Comparison of ENCODE assay signal across 1 cellular context in the genomic region with DNA sequence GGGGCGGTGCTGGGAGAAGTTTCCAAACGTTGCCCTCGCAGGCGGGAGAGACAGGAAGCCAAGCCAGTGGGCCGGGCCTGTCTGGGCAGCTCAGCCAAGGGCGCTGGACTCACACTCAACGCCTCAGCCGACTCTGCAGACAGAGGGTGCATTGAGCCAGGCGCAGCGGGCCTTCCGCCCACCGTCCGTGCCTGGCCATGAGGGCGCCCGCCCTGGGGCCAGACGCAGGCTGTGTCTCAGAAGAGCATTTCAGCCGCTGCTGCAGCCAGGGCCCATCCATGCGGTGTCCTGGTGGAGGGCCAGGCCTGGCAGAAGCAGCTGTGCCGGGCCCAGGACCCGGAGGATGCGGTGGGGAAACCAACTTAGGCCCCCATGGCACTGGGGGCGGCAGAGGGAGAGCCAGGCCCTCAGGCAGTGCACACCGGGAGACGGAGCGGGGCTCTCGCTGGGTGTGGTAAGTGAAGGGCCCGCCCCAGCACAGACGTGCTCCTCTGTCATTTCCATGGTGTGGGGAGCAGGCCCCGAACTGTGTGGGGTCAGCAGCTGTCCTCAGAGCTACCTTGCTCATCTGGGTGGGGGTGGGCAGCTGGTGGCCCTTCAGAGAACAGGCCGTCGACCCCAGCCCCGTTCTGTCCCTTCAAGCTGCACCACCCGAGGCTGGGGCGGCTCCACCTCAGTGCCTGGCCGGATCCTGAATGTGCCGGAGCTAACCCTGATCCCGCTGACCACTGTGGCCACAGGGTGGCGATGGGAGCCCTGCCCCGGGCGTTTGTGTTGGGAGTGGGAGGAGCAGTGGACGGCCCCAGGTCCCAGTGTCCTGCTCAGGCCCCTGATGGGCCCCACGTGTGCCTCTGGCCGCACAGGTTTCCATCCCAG.
TF ChIP-seq lines count a peak whose summit lies in the region.

No MANE protein-coding gene starts in this region.

TF ChIP-seq in A549, 52 proteins besides CTCF, POLR2A, EP300 and RAD21:
- TF ChIP-seq SMC3 (IDR thresholded peaks at IDR 0.05) (peak; percentile 52), PHF8 (IDR thresholded peaks at IDR 0.05; ENCODE audit: borderline replicate concordance, low read depth) (no peak)
